In the genomic region with DNA sequence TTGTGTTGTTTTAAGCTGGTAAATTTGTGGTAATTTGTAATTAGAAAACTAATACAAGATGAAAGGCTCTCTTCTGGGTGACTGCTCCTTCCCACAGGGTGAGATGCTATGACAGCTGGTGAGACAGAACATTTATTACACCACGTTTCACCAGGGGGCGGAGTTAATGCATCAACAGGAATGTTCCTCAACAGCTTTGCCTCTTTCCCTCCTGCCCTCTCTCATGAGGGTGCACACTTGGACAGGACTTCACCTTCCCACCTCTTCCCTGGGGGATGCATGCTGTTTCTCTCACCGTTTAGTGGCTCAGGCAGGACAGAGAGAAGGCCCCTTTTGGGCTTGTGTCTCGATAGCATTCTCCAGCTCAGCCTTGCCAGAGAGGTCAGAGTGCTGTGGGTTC, we compare ENCODE assay signal across 15 cellular contexts. TPM values are rescaled to one million over a fixed set of nuclear protein-coding genes. Genes with fewer than 3 reads are reported as not detected.
DNase-seq lines count a peak whose midpoint lies in the region; ATAC-seq, FAIRE-seq and TF ChIP-seq lines count a peak whose summit lies in the region.
"Had no signal": no experiment of that assay in that cellular context is flagged by ENCODE, and none has a peak within 500 bp of the region (broad histone marks: within the 10 kb centered on the region; RNA-seq: fewer than 3 reads in every experiment).

No MANE protein-coding gene starts in this region.

- H2AFZ ChIP-seq in GM12878 (ENCODE audit: control insufficient read depth, low read depth, low read length) = no peak overlapping the region

- DNase-seq in NOMO-1 treated with DMSO at 0.1 percent for 48 hours (lab: John Stamatoyannopoulos, UW; ENCODE audit: unreplicated experiment) = peak; percentile 17
- no peak for DNase-seq in NOMO-1 treated with dmso at 0.1 percent for 144 hours (lab: John Stamatoyannopoulos, UW; ENCODE audit: unreplicated experiment)
- DNase-seq in NAMALWA (ENCODE audit: low spot score) = peak; percentile 34
- no peak for DNase-seq in GM12878 (ENCODE audit: low read depth, low spot score)
- no peak for DNase-seq in sciatic nerve (ENCODE audit: low spot score)
- DNase-seq in GM10266 (ENCODE audit: extremely low spot score) = no peak
- DNase-seq in activated CD4-positive, CD25-positive, alpha-beta regulatory T cell treated with anti-CD3 and anti-CD28 coated beads, Interleukin-2, amount 50 U/mL, for 72 hours = no peak
- DNase-seq in T-helper 17 cell = no peak
- DNase-seq: activated naive CD4-positive, alpha-beta T cell; body of pancreas; effector memory CD4-positive, alpha-beta T cell; NCI-H446 had no signal

- H3K27ac Mint-ChIP-seq in T-helper 17 cell = no peak overlapping the region
- H3K27ac Mint-ChIP-seq: type B pancreatic cell had no signal

- H3K9me3 ChIP-seq in GM12878 (replicated peaks; ENCODE audit: control insufficient read depth, insufficient read depth, low read length) = no peaks in the 10 kb centered on the region
- no peaks in the 10 kb centered on the region for H3K9me3 ChIP-seq in T-helper 17 cell (ENCODE audit: control insufficient read depth, low read length, poor library complexity, severe bottlenecking)
- H3K9me3 ChIP-seq: body of pancreas, SJSA1 had no signal

- no peak for TF ChIP-seq EP300 in GM12878 (IDR thresholded peaks at IDR 0.05; ENCODE audit: borderline replicate concordance in 1 of 2, control insufficient read depth in 1 of 2, low read depth in 2 of 2, low read length in 2 of 2)

- ATAC-seq in GM12878 = 0 out of 3 replicates have a peak, but pooled peaks have one; percentile 31
- peak; percentile 21 for ATAC-seq in sciatic nerve
- no peak for ATAC-seq in T-helper 17 cell
- ATAC-seq: body of pancreas had no signal

- peaks cover 28% of the 10 kb centered on the region for H3K27me3 Mint-ChIP-seq in T-helper 17 cell

- no peak overlapping the region for H3K27ac ChIP-seq in GM12878 (ENCODE audit: control insufficient read depth, insufficient read depth)
- H3K27ac ChIP-seq: body of pancreas, SJSA1 had no signal

- CTCF ChIA-PET in GM12878 (lab: Yijun Ruan, JAX) = interaction anchor here (1.0 to 6.3 kb wide), 8 partner anchors 9 to 470 kb away, joined by 3 to 45 read pairs (median 4); no protein-coding TSS in a partner anchor

- BruUV-seq in GM12878 (replicated peaks; lab: Mats Ljungman, UMichigan) = no TSS peak

- 10% methylated on average over 4 of the region's 4 CpGs for WGBS in GM12878 (ENCODE audit: insufficient coverage, insufficient replicate concordance, low lambda C conversion rate, missing lambda C conversion rate)

- no peaks in the 10 kb centered on the region for H3K36me3 ChIP-seq in GM12878 (ENCODE audit: control insufficient read depth in 2 of 2, insufficient read depth in 2 of 2, low read length in 1 of 2)
- H3K36me3 ChIP-seq: SJSA1 had no signal

- no peak for TF ChIP-seq RAD21 in GM12878 (IDR thresholded peaks at IDR 0.05; ENCODE audit: insufficient read depth, low read depth, low read length)

- no peak for TF ChIP-seq POLR2A in GM12878 (IDR thresholded peaks at IDR 0.05; ENCODE audit: low read depth, low read length)

- no peaks in the 10 kb centered on the region for H3K4me1 ChIP-seq in GM12878 (ENCODE audit: control insufficient read depth, insufficient read depth, low read length)
- H3K4me1 ChIP-seq: body of pancreas, SJSA1 had no signal

- H3K27me3 ChIP-seq in GM12878 (replicated peaks in 1 of 2; ENCODE audit: control insufficient read depth in 2 of 2, insufficient read depth in 2 of 2, low read length in 1 of 2) = no peaks in the 10 kb centered on the region; a peak in 1 of 4 replicates
- H3K27me3 ChIP-seq: body of pancreas, SJSA1 had no signal

- no peak for FAIRE-seq in GM12878 (lab: Jason Lieb, UNC)

- POLR2A ChIA-PET in GM12878 (lab: Charles Lee) = no interaction called here

- no peak overlapping the region for H3K4me3 ChIP-seq in GM12878
- H3K4me3 ChIP-seq: body of pancreas, SJSA1 had no signal

- no peak overlapping the region for H3K4me2 ChIP-seq in GM12878 (ENCODE audit: control insufficient read depth, insufficient read depth)

- no peaks in the 10 kb centered on the region for H3K79me2 ChIP-seq in GM12878 (ENCODE audit: control insufficient read depth, insufficient read depth, low read length)

- H3K9ac ChIP-seq in GM12878 (ENCODE audit: control insufficient read depth, insufficient read depth, low read length) = no peak overlapping the region

- intact Hi-C loops in GM12878 (cut with micrococcal nuclease; ENCODE audit: unreplicated experiment) (loop anchor here (2.0 to 5.0 kb wide), 2 partner anchors 355 to 471 kb away; no protein-coding TSS in a partner anchor), sciatic nerve (cut with DNase I) (no loop called here)

- peaks cover 15% of the 10 kb centered on the region for H3K36me3 Mint-ChIP-seq in T-helper 17 cell (ENCODE audit: low read depth)
- H3K36me3 Mint-ChIP-seq: type B pancreatic cell had no signal

- TF ChIP-seq CTCF in GM12878 (IDR thresholded peaks at IDR 0.05 in 2 of 3, conservative IDR thresholded peaks at IDR 0.05 in 1 of 3; ENCODE audit: control insufficient read depth in 2 of 3, extremely low read depth in 1 of 3, insufficient read depth in 1 of 3, low read depth in 3 of 3, low read length in 3 of 3) (no peak), GM10266 (IDR thresholded peaks at IDR 0.05; ENCODE audit: control insufficient read depth, insufficient read depth, low read depth, missing control alignments) (no peak)

- no peaks in the 10 kb centered on the region for H4K20me1 ChIP-seq in GM12878 (ENCODE audit: control insufficient read depth, insufficient read depth)

- no peak overlapping the region for H3K4me3 Mint-ChIP-seq in T-helper 17 cell
- H3K4me3 Mint-ChIP-seq: type B pancreatic cell had no signal

- SMC1A ChIA-PET in GM12878 (lab: Charles Lee; ENCODE audit: uncharacterized antibody, unreplicated experiment) = interaction anchor here (0.8 kb wide), 1 partner anchor 9 kb away, joined by 4 read pairs; no protein-coding TSS in a partner anchor

- in situ Hi-C loops in GM12878 (cut with MboI) = no loop called here

- peaks cover 13% of the 10 kb centered on the region for H3K4me1 Mint-ChIP-seq in T-helper 17 cell

- RAD21 ChIA-PET in GM12878 (lab: Charles Lee; ENCODE audit: unreplicated experiment) = no interaction called here

RNA-seq across cellular contexts. Expression of a gene that starts 13.4 kb away (rescaled TPM):
- total RNA-seq in GM12878 (2013; cell fraction: nucleolus; rRNA removed) = not detected in 2 replicates
- total RNA-seq in GM12878 (2014; rRNA removed) (not detected in 2 replicates), GM12878 (2014; rRNA removed; fragmentation: Illumina TruSeq; extraction: Trizol) (not detected in 2 replicates), GM12878 (2021) (not detected in 2 replicates), sciatic nerve (21.4 TPM), T-helper 17 cell (not detected)
- 0.16 TPM for polyA plus RNA-seq in GM12878 (2011; ENCODE audit: low read depth)
- polyA plus RNA-seq in GM12878 (2011; rRNA removed) (not detected in 2 replicates), GM12878 (2014; fragmentation: Illumina TruSeq; extraction: Trizol) (0.25 TPM in 1 of 2 replicates, not detected in the other), GM12878 (2014; fragmentation: Nextera tagmentation; extraction: Ambion mirVana) (under 1 TPM in 1 of 2 experiments, not detected in 1; 0.03 TPM), GM12878 (2014; rRNA removed) (0.08 TPM in 1 of 2 replicates, not detected in the other), GM12878 (2016; fragmentation: Nextera tagmentation; extraction: Ambion mirVana) (under 1 TPM in 1 of 2 experiments, not detected in 1; 0.07 TPM)
- not detected in 2 replicates for polyA plus RNA-seq in GM12878 (2011; cell fraction: cytosol; rRNA removed)
- not detected in 2 replicates for polyA plus RNA-seq in GM12878 (2011; cell fraction: nucleus; rRNA removed)
- 0.13 and 0.28 TPM in 2 replicates for polyA plus RNA-seq in GM12878 (2012)
- polyA minus RNA-seq in GM12878 (2011; rRNA and poly(A)+ RNA removed) = not detected in 2 replicates
- polyA minus RNA-seq in GM12878 (2011; cell fraction: cytosol; rRNA and poly(A)+ RNA removed) = not detected in 2 replicates
- not detected in 2 replicates for polyA minus RNA-seq in GM12878 (2011; cell fraction: nucleus; rRNA and poly(A)+ RNA removed)
- total RNA-seq: pulmonary artery endothelial cell, SJSA1 had no signal

RNA-seq across cellular contexts. Expression of a gene that starts 32.9 kb away (rescaled TPM):
- not detected in 2 replicates for total RNA-seq in GM12878 (2013; cell fraction: nucleolus; rRNA removed)
- total RNA-seq in GM12878 (2014; rRNA removed) (not detected in 2 replicates), GM12878 (2014; rRNA removed; fragmentation: Illumina TruSeq; extraction: Trizol) (not detected in 2 replicates), GM12878 (2021) (not detected in 2 replicates), sciatic nerve (not detected), T-helper 17 cell (not detected)
- not detected for polyA plus RNA-seq in GM12878 (2011; ENCODE audit: low read depth)
- polyA plus RNA-seq in GM12878 (2011; rRNA removed) (not detected in 2 replicates), GM12878 (2014; fragmentation: Illumina TruSeq; extraction: Trizol) (not detected in 2 replicates), GM12878 (2014; fragmentation: Nextera tagmentation; extraction: Ambion mirVana) (not detected), GM12878 (2014; rRNA removed) (not detected in 2 replicates), GM12878 (2016; fragmentation: Nextera tagmentation; extraction: Ambion mirVana) (not detected)
- polyA plus RNA-seq in GM12878 (2011; cell fraction: cytosol; rRNA removed) = not detected in 2 replicates
- polyA plus RNA-seq in GM12878 (2011; cell fraction: nucleus; rRNA removed) = not detected in 2 replicates
- not detected in 2 replicates for polyA plus RNA-seq in GM12878 (2012)
- not detected in 2 replicates for polyA minus RNA-seq in GM12878 (2011; rRNA and poly(A)+ RNA removed)
- not detected in 2 replicates for polyA minus RNA-seq in GM12878 (2011; cell fraction: cytosol; rRNA and poly(A)+ RNA removed)
- not detected in 2 replicates for polyA minus RNA-seq in GM12878 (2011; cell fraction: nucleus; rRNA and poly(A)+ RNA removed)
- total RNA-seq: body of pancreas, pulmonary artery endothelial cell, SJSA1 had no signal

RNA-seq across cellular contexts. Expression of a gene that starts 46.3 kb away (rescaled TPM):
- not detected in 2 replicates for total RNA-seq in GM12878 (2013; cell fraction: nucleolus; rRNA removed)
- total RNA-seq in GM12878 (2014; rRNA removed) = not detected in 2 replicates
- not detected in 2 replicates for total RNA-seq in GM12878 (2014; rRNA removed; fragmentation: Illumina TruSeq; extraction: Trizol)
- total RNA-seq in GM12878 (2021) = not detected in 2 replicates
- polyA plus RNA-seq in GM12878 (2011; ENCODE audit: low read depth) = not detected
- not detected in 2 replicates for polyA plus RNA-seq in GM12878 (2011; rRNA removed)
- not detected in 2 replicates for polyA plus RNA-seq in GM12878 (2011; cell fraction: cytosol; rRNA removed)
- polyA plus RNA-seq in GM12878 (2011; cell fraction: nucleus; rRNA removed) = not detected in 2 replicates
- not detected in 2 replicates for polyA plus RNA-seq in GM12878 (2012)
- polyA plus RNA-seq in GM12878 (2014; fragmentation: Illumina TruSeq; extraction: Trizol) = not detected in 2 replicates
- polyA plus RNA-seq in GM12878 (2014; fragmentation: Nextera tagmentation; extraction: Ambion mirVana) = not detected
- not detected in 2 replicates for polyA plus RNA-seq in GM12878 (2014; rRNA removed)
- polyA plus RNA-seq in GM12878 (2016; fragmentation: Nextera tagmentation; extraction: Ambion mirVana) = not detected
- not detected in 2 replicates for polyA minus RNA-seq in GM12878 (2011; rRNA and poly(A)+ RNA removed)
- polyA minus RNA-seq in GM12878 (2011; cell fraction: cytosol; rRNA and poly(A)+ RNA removed) = not detected in 2 replicates
- not detected in 2 replicates for polyA minus RNA-seq in GM12878 (2011; cell fraction: nucleus; rRNA and poly(A)+ RNA removed)
- total RNA-seq in sciatic nerve = not detected
- not detected for total RNA-seq in T-helper 17 cell
- total RNA-seq: body of pancreas, pulmonary artery endothelial cell, SJSA1 had no signal

RNA-seq across cellular contexts. Expression of a gene that starts 52.4 kb away (rescaled TPM):
- total RNA-seq in GM12878 (2013; cell fraction: nucleolus; rRNA removed) = 42.2 and 44.3 TPM in 2 replicates
- total RNA-seq in GM12878 (2014; rRNA removed) (3.3 and 3.6 TPM in 2 replicates), GM12878 (2014; rRNA removed; fragmentation: Illumina TruSeq; extraction: Trizol) (2.4 and 2.9 TPM in 2 replicates), GM12878 (2021) (2.6 and 3.5 TPM in 2 replicates), sciatic nerve (4.5 TPM), T-helper 17 cell (10 to 100 TPM; 11.6 to 12.5 TPM)
- 5.6 TPM for polyA plus RNA-seq in GM12878 (2011; ENCODE audit: low read depth)
- polyA plus RNA-seq in GM12878 (2011; rRNA removed) (8.1 and 10.3 TPM in 2 replicates), GM12878 (2014; fragmentation: Illumina TruSeq; extraction: Trizol) (6.5 and 7.6 TPM in 2 replicates), GM12878 (2014; fragmentation: Nextera tagmentation; extraction: Ambion mirVana) (under 1 TPM; 0.26 to 0.49 TPM), GM12878 (2014; rRNA removed) (6.4 TPM in 2 replicates), GM12878 (2016; fragmentation: Nextera tagmentation; extraction: Ambion mirVana) (1 to 10 TPM; 1.0 to 1.4 TPM)
- polyA plus RNA-seq in GM12878 (2011; cell fraction: cytosol; rRNA removed) = 6.9 and 7.7 TPM in 2 replicates
- polyA plus RNA-seq in GM12878 (2011; cell fraction: nucleus; rRNA removed) = 43.2 and 43.5 TPM in 2 replicates
- 4.9 and 8.2 TPM in 2 replicates for polyA plus RNA-seq in GM12878 (2012)
- polyA minus RNA-seq in GM12878 (2011; rRNA and poly(A)+ RNA removed) = 8.9 and 11.4 TPM in 2 replicates
- 1.5 TPM in 2 replicates for polyA minus RNA-seq in GM12878 (2011; cell fraction: cytosol; rRNA and poly(A)+ RNA removed)
- polyA minus RNA-seq in GM12878 (2011; cell fraction: nucleus; rRNA and poly(A)+ RNA removed) = 8.6 and 15.8 TPM in 2 replicates
- total RNA-seq: pulmonary artery endothelial cell, SJSA1 had no signal

Comparison
In these comparisons a context has a peak if more than half of its experiments do, and no peak if none do; other contexts are left out.
1. DNase-seq: peak in NOMO-1 treated with DMSO at 0.1 percent for 48 hours (single experiment) and NAMALWA (single experiment); none in NOMO-1 treated with dmso at 0.1 percent for 144 hours (single experiment), GM12878 (single experiment), sciatic nerve (single experiment), GM10266 (single experiment), activated CD4-positive, CD25-positive, alpha-beta regulatory T cell treated with anti-CD3 and anti-CD28 coated beads, Interleukin-2, amount 50 U/mL, for 72 hours (single experiment) and T-helper 17 cell (0 of 3).
2. RNA of a gene that starts 13.4 kb away (total RNA-seq): 21.4 TPM in sciatic nerve (single experiment); not detected in GM12878 and not detected in T-helper 17 cell; every median in the first group is over 10 times any median in the second.